Comparison of ENCODE assay signal across 5 cellular contexts in genomic region chr12:127155935-127156619, GRCh38.
DNase-seq lines count a peak whose midpoint lies in the region; ATAC-seq, FAIRE-seq and TF ChIP-seq lines count a peak whose summit lies in the region.
"Not testable (repeated sequence)": the region's sequence is repeated elsewhere in the genome, so short reads cannot be mapped to it uniquely, and the experiment has no call there.

No MANE protein-coding gene starts in this region.

- not testable (repeated sequence) for H4K20me1 ChIP-seq in K562 (replicated peaks; ENCODE audit: control insufficient read depth, insufficient read depth, low read length)

- not testable (repeated sequence) for H3K36me3 Mint-ChIP-seq in CD8-positive, alpha-beta memory T cell; osteocyte (ENCODE audit: unreplicated experiment)

- H3K9ac ChIP-seq in K562 (ENCODE audit: insufficient read depth in 1 of 2, low read depth in 2 of 2, low read length in 2 of 2) = peak overlapping the region; percentile 49 to 79; a peak in 3 of 4 replicates
- not testable (repeated sequence) for H3K9ac ChIP-seq in trophoblast cell (ENCODE audit: low read length)

- CTCF ChIA-PET in CD8-positive, alpha-beta memory T cell (lab: Charles Lee); K562 (lab: Yijun Ruan, JAX; ENCODE audit: low intra/inter-chr PET ratio): not testable (repeated sequence)

- not testable (repeated sequence) for H3K9me1 ChIP-seq in K562 (ENCODE audit: control insufficient read depth, insufficient read depth, low read length)

- not testable (repeated sequence) for H2AFZ ChIP-seq in K562 (ENCODE audit: low read depth, low read length); trophoblast cell (ENCODE audit: insufficient read depth, low read length, poor library complexity)

- WGBS in K562 (ENCODE audit: insufficient coverage, low coverage, missing lambda C conversion rate) = 44% methylated on average over 5 of the region's 5 CpGs
- 81% methylated on average over 5 of the region's 5 CpGs for WGBS in esophagus muscularis mucosa
- WGBS in trophoblast cell (ENCODE audit: extremely low coverage, insufficient coverage, insufficient read length) = no CpG with 5 or more reads among the region's 5 CpGs

- not testable (repeated sequence) for H4K91ac ChIP-seq in trophoblast cell (ENCODE audit: low read depth, low read length)

- TF ChIP-seq EP300 in K562 (IDR thresholded peaks at IDR 0.05; ENCODE audit: low read length); esophagus muscularis mucosa (IDR thresholded peaks at IDR 0.05): not testable (repeated sequence)

- not testable (repeated sequence) for H3K14ac ChIP-seq in trophoblast cell (ENCODE audit: low read length)

- H3K27me3 ChIP-seq in CD8-positive, alpha-beta memory T cell (ENCODE audit: insufficient read depth, low read length, poor library complexity, severe bottlenecking); K562 (ENCODE audit: control insufficient read depth in 2 of 2, insufficient read depth in 2 of 2, low read length in 2 of 2); esophagus muscularis mucosa; trophoblast cell (ENCODE audit: insufficient read depth, low read length): not testable (repeated sequence)

- H3K4me1 Mint-ChIP-seq in CD8-positive, alpha-beta memory T cell; osteocyte (ENCODE audit: unreplicated experiment): not testable (repeated sequence)

- not testable (repeated sequence) for H3K79me1 ChIP-seq in trophoblast cell (ENCODE audit: low read length)

- peak overlapping the region; percentile 80 for H3K4me2 ChIP-seq in K562 (ENCODE audit: insufficient read depth, low read length)
- not testable (repeated sequence) for H3K4me2 ChIP-seq in trophoblast cell (ENCODE audit: low read length)

- H2BK5ac ChIP-seq in trophoblast cell (ENCODE audit: low read depth, low read length, poor library complexity) = not testable (repeated sequence)

- not testable (repeated sequence) for H4K12ac ChIP-seq in trophoblast cell (ENCODE audit: low read depth, low read length)

- H3K9me3 Mint-ChIP-seq in CD8-positive, alpha-beta memory T cell; osteocyte (ENCODE audit: unreplicated experiment): not testable (repeated sequence)

- not testable (repeated sequence) for DNase-seq in CD8-positive, alpha-beta memory T cell; K562 (ENCODE audit: extremely low read depth in 1 of 4, low spot score in 3 of 4); trophoblast cell
- peak; percentile 37 for DNase-seq in esophagus muscularis mucosa (ENCODE audit: extremely low spot score)
- DNase-seq in osteocyte (ENCODE audit: extremely low spot score, unreplicated experiment) = peak; percentile 36

- H2BK12ac ChIP-seq in trophoblast cell (ENCODE audit: low read length) = not testable (repeated sequence)

- not testable (repeated sequence) for H3K23ac ChIP-seq in trophoblast cell (ENCODE audit: low read length)

- not testable (repeated sequence) for H3K4ac ChIP-seq in trophoblast cell (ENCODE audit: low read depth, low read length)

- not testable (repeated sequence) for H3K4me3 ChIP-seq in CD8-positive, alpha-beta memory T cell (ENCODE audit: low read length); esophagus muscularis mucosa; trophoblast cell (ENCODE audit: low read depth, low read length)
- peak overlapping the region; percentile 55 for H3K4me3 ChIP-seq in K562

- not testable (repeated sequence) for TF ChIP-seq RAD21 in K562 (CRISPR knock-in tag; conservative IDR thresholded peaks at IDR 0.05 in 1 of 2, IDR thresholded peaks at IDR 0.05 in 1 of 2)

- not testable (repeated sequence) for H3K4me3 Mint-ChIP-seq in CD8-positive, alpha-beta memory T cell; osteocyte (ENCODE audit: unreplicated experiment)

- H3K4me1 ChIP-seq in CD8-positive, alpha-beta memory T cell (ENCODE audit: insufficient read depth, low read length); K562 (replicated peaks in 1 of 2; ENCODE audit: control insufficient read depth in 2 of 2, insufficient read depth in 2 of 2, low read length in 2 of 2); esophagus muscularis mucosa; trophoblast cell (ENCODE audit: control insufficient read depth in 1 of 2, insufficient read depth in 2 of 2, low read length in 2 of 2): not testable (repeated sequence)

- H3K27ac ChIP-seq in CD8-positive, alpha-beta memory T cell (ENCODE audit: low read depth, low read length) = peak overlapping the region; percentile 65
- H3K27ac ChIP-seq in K562 (ENCODE audit: extremely low read depth, low read depth, low read length) = peak overlapping the region; percentile 90
- not testable (repeated sequence) for H3K27ac ChIP-seq in esophagus muscularis mucosa (replicated peaks in 1 of 4); trophoblast cell (ENCODE audit: low read depth, low read length)

- not testable (repeated sequence) for H3K27ac Mint-ChIP-seq in CD8-positive, alpha-beta memory T cell; osteocyte (ENCODE audit: unreplicated experiment)

- H2AK5ac ChIP-seq in trophoblast cell (ENCODE audit: low read length) = not testable (repeated sequence)

- in situ Hi-C loops in K562 (cut with MboI) = not testable (repeated sequence)

- not testable (repeated sequence) for TF ChIP-seq CTCF in K562 (IDR thresholded peaks at IDR 0.05 in 2 of 3, conservative IDR thresholded peaks at IDR 0.05 in 1 of 3; ENCODE audit: insufficient read depth in 2 of 3, low read depth in 1 of 3, low read length in 3 of 3); esophagus muscularis mucosa (IDR thresholded peaks at IDR 0.05); osteocyte (IDR thresholded peaks at IDR 0.05)

- BruUV-seq in K562 (replicated peaks; lab: Mats Ljungman, UMichigan) = not testable (repeated sequence)

- POLR2A ChIA-PET in CD8-positive, alpha-beta memory T cell (lab: Charles Lee); K562 (lab: Yijun Ruan, JAX): not testable (repeated sequence)

- FAIRE-seq in K562 (lab: Jason Lieb, UNC) = not testable (repeated sequence)

- not testable (repeated sequence) for H3K9me3 ChIP-seq in CD8-positive, alpha-beta memory T cell (ENCODE audit: low read length); K562 (replicated peaks; ENCODE audit: control insufficient read depth, insufficient read depth, low read depth, low read length); esophagus muscularis mucosa; trophoblast cell (ENCODE audit: insufficient read depth, low read depth, low read length)

- TF ChIP-seq POLR2A in K562 (conservative IDR thresholded peaks at IDR 0.05); esophagus muscularis mucosa (IDR thresholded peaks at IDR 0.05; ENCODE audit: low read depth): not testable (repeated sequence)

- peak overlapping the region; percentile 65 for H2BK120ac ChIP-seq in trophoblast cell (ENCODE audit: insufficient read depth, low read length, poor library complexity)

- peaks cover 98% of the 10 kb centered on the region for H3K79me2 ChIP-seq in K562 (ENCODE audit: control insufficient read depth, insufficient read depth, low read length)
- H3K79me2 ChIP-seq in trophoblast cell (ENCODE audit: control insufficient read depth, insufficient read depth, low read length, poor library complexity) = not testable (repeated sequence)

- not testable (repeated sequence) for H3K36me3 ChIP-seq in CD8-positive, alpha-beta memory T cell (ENCODE audit: insufficient read depth, low read length); esophagus muscularis mucosa; trophoblast cell (ENCODE audit: control insufficient read depth in 1 of 2, insufficient read depth in 2 of 2, low read length in 2 of 2)
- H3K36me3 ChIP-seq in K562 (ENCODE audit: control insufficient read depth, insufficient read depth, low read length) = peaks cover 71% of the 10 kb centered on the region

- intact Hi-C loops in K562 (cut with micrococcal nuclease) = loop anchor here (5.0 to 10.0 kb wide), 4 partner anchors 49 to 249 kb away; no protein-coding TSS in a partner anchor
- intact Hi-C loops in esophagus muscularis mucosa (cut with DNase I) = not testable (repeated sequence)

- ATAC-seq in K562 = not testable (repeated sequence)

- not testable (repeated sequence) for H3K27me3 Mint-ChIP-seq in CD8-positive, alpha-beta memory T cell; osteocyte (ENCODE audit: unreplicated experiment)

- not testable (repeated sequence) for H4K8ac ChIP-seq in trophoblast cell (ENCODE audit: low read depth, low read length)

- not testable (repeated sequence) for H3K18ac ChIP-seq in trophoblast cell (ENCODE audit: low read length)

TF ChIP-seq in K562, 482 proteins besides CTCF, POLR2A, EP300 and RAD21 (continues in another document):
- TF ChIP-seq TRIM24 (IDR thresholded peaks at IDR 0.05) (peak in 1 of 2 experiments; percentile 41; a peak in 1 of 4 replicates), CBX5 (IDR thresholded peaks at IDR 0.05; ENCODE audit: borderline replicate concordance, low read depth) (0 out of 2 replicates have a peak, but pooled peaks have one; percentile 64), HDAC1 (IDR thresholded peaks at IDR 0.05) (0 out of 4 replicates have a peak, but pooled peaks of 1 of the 2 experiments have one; percentile 23), CBX3 (IDR thresholded peaks at IDR 0.05; ENCODE audit: borderline replicate concordance in 1 of 2, low read length in 2 of 2) (peak in 1 of 2 experiments; percentile 91; a peak in 2 of 3 replicates), MLLT1 (IDR thresholded peaks at IDR 0.05) (peak; percentile 88 to 91; a peak in 3 of 4 replicates)
